Comparison of ENCODE assay signal across 18 cellular contexts in the genomic region with DNA sequence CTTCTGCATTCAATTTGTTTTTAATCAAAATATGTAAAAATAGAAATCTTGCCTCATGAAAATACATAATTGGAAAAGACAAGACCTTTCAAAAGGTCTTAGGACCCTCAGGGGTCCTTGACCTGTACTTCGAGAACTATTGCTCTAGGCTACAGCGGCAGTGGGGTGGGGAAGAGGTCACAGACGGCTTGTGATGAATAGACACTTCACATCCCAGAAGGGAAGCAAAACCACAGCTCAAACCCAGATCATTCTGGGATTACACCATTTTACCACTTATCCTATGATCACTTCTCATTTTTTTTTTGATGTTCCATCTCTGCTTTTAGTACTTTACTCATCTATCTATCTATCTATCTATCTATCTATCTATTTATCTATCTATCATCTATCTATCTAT. TPM values are rescaled to one million over a fixed set of nuclear protein-coding genes. Genes with fewer than 3 reads are reported as not detected.
A peak's percentile ranks its signal among the peaks of the same experiment; 100 is the strongest.
DNase-seq lines count a peak whose midpoint lies in the region; ATAC-seq and TF ChIP-seq lines count a peak whose summit lies in the region.
"Had no signal": no experiment of that assay in that cellular context is flagged by ENCODE, and none has a peak within 500 bp of the region (broad histone marks: within the 10 kb centered on the region; RNA-seq: fewer than 3 reads in every experiment).

No MANE protein-coding gene starts in this region.

- no peak for TF ChIP-seq CTCF in HL-60 (IDR thresholded peaks at IDR 0.05; ENCODE audit: insufficient read depth, low read length)
- no peak for TF ChIP-seq CTCF in BE2C (IDR thresholded peaks at IDR 0.05; ENCODE audit: low read depth, low read length)

- peaks cover 42 to 79% (median 69%) of the 10 kb centered on the region in 11 experiments for H3K36me3 ChIP-seq in BLaER1 treated with 17β-estradiol and CSF1 and Interleukin-3, amounts not matched to agents 10 nM and 100 nM
- H3K36me3 ChIP-seq in naive thymus-derived CD4-positive, alpha-beta T cell (ENCODE audit: control insufficient read depth in 2 of 3, insufficient read depth in 3 of 3, low read length in 3 of 3): peaks cover 4 to 71% (median 12%) of the 10 kb centered on the region in 3 experiments
- no peaks in the 10 kb centered on the region for H3K36me3 ChIP-seq in BE2C
- H3K36me3 ChIP-seq: cardiac muscle cell, neural progenitor cell had no signal

- POLR2A ChIA-PET in naive thymus-derived CD4-positive, alpha-beta T cell (lab: Charles Lee): interaction anchor here (0.7 kb wide), 1 partner anchor 65 kb away, joined by 5 read pairs; the partner anchor contains the start of gene LYVE1

- peaks cover 0 to 43% (median 0%) of the 10 kb centered on the region in 11 experiments; a peak in 5 of 22 replicates for H4K20me1 ChIP-seq in BLaER1 treated with 17β-estradiol and CSF1 and Interleukin-3, amounts not matched to agents 10 nM and 100 nM

- in situ Hi-C loops in SK-MEL-5 (cut with HindIII; ENCODE audit: low pct_unique_long_range_greater_than_20kb, low sequenced_read_pairs): no loop called here

- CTCF ChIA-PET in naive thymus-derived CD4-positive, alpha-beta T cell (lab: Charles Lee): interaction anchor here (0.6 kb wide), 1 partner anchor 84 kb away, joined by 3 read pairs; no protein-coding TSS in a partner anchor

- no peaks in the 10 kb centered on the region for H3K27me3 ChIP-seq in BLaER1 treated with 17β-estradiol and CSF1 and Interleukin-3, amounts not matched to agents 10 nM and 100 nM
- H3K27me3 ChIP-seq in HL-60 (ENCODE audit: insufficient read depth, poor library complexity, severe bottlenecking): no peaks in the 10 kb centered on the region
- H3K27me3 ChIP-seq in naive thymus-derived CD4-positive, alpha-beta T cell (ENCODE audit: control insufficient read depth in 2 of 2, insufficient read depth in 2 of 2, low read length in 2 of 2): no peaks in the 10 kb centered on the region
- H3K27me3 ChIP-seq in BE2C: no peaks in the 10 kb centered on the region
- H3K27me3 ChIP-seq: cardiac muscle cell, gastrocnemius medialis, neural progenitor cell, testis had no signal

- H3K27ac Mint-ChIP-seq in naive thymus-derived CD4-positive, alpha-beta T cell: peak overlapping the region in 3 of 9 donors; percentile 2 to 51 (median 15)
- H3K27ac Mint-ChIP-seq: H9, neural progenitor cell had no signal

- no peak overlapping the region for H3K4me3 Mint-ChIP-seq in naive thymus-derived CD4-positive, alpha-beta T cell
- H3K4me3 Mint-ChIP-seq: H9, neural progenitor cell had no signal

- peak in 1 of 2 experiments; percentile 63 for DNase-seq in HL-60 (ENCODE audit: low read depth in 1 of 2, low spot score in 1 of 2)
- peak; percentile 52 for DNase-seq in SK-MEL-5 (ENCODE audit: low read depth, low spot score)
- DNase-seq in naive thymus-derived CD4-positive, alpha-beta T cell: no peak
- no peak for DNase-seq in BE2C
- no peak for DNase-seq in stimulated activated CD4-positive, alpha-beta T cell treated with anti-CD3 and anti-CD28 coated beads, Interleukin-1b, Interleukin-23, amount 100 ng/mL, for 48 hours
- DNase-seq: activated CD4-positive, alpha-beta T cell treated with anti-CD3 and anti-CD28 coated beads, Interleukin-2, amount 50 U/mL, for 48 hours; activated gamma-delta T cell; erythroblast; gastrocnemius medialis; H9; NCI-H446; psoas muscle; testis had no signal

- no peaks in the 10 kb centered on the region for H3K9me3 Mint-ChIP-seq in naive thymus-derived CD4-positive, alpha-beta T cell
- H3K9me3 Mint-ChIP-seq: H9 had no signal

- intact Hi-C loops in naive thymus-derived CD4-positive, alpha-beta T cell (cut with micrococcal nuclease): no loop called here

- H3K4me1 ChIP-seq in BLaER1 treated with 17β-estradiol and CSF1 and Interleukin-3, amounts not matched to agents 10 nM and 100 nM: peaks cover 0 to 71% (median 31%) of the 10 kb centered on the region in 10 experiments; a peak in 15 of 20 replicates
- no peaks in the 10 kb centered on the region for H3K4me1 ChIP-seq in naive thymus-derived CD4-positive, alpha-beta T cell (ENCODE audit: control insufficient read depth in 2 of 2, insufficient read depth in 2 of 2, low read length in 2 of 2)
- H3K4me1 ChIP-seq in BE2C: no peaks in the 10 kb centered on the region
- H3K4me1 ChIP-seq: gastrocnemius medialis, psoas muscle, testis had no signal

- peak overlapping the region in 8 of 11 experiments; percentile 10 to 87 (median 74); a peak in 14 of 22 replicates for H3K4me2 ChIP-seq in BLaER1 treated with 17β-estradiol and CSF1 and Interleukin-3, amounts not matched to agents 10 nM and 100 nM
- H3K4me2 ChIP-seq: neural progenitor cell had no signal

- H3K4me1 Mint-ChIP-seq in naive thymus-derived CD4-positive, alpha-beta T cell: peaks cover 0 to 4% (median 0%) of the 10 kb centered on the region in 7 donors

- peak overlapping the region in 9 of 11 experiments; percentile 1 to 81 (median 62); a peak in 15 of 22 replicates for H3K27ac ChIP-seq in BLaER1 treated with 17β-estradiol and CSF1 and Interleukin-3, amounts not matched to agents 10 nM and 100 nM
- H3K27ac ChIP-seq in HL-60 (replicated peaks): peak overlapping the region; percentile 43
- no peak overlapping the region for H3K27ac ChIP-seq in naive thymus-derived CD4-positive, alpha-beta T cell (ENCODE audit: low read depth, low read length)
- H3K27ac ChIP-seq: cardiac muscle cell, gastrocnemius medialis, neural progenitor cell, psoas muscle, testis, VCaP had no signal

- H3K4me3 ChIP-seq in BLaER1 treated with 17β-estradiol and CSF1 and Interleukin-3, amounts not matched to agents 10 nM and 100 nM: peak overlapping the region in 1 of 10 experiments; percentile 28; a peak in 1 of 20 replicates
- H3K4me3 ChIP-seq in HL-60 (replicated peaks; ENCODE audit: insufficient read depth, low read length) (no peak overlapping the region), BE2C (ENCODE audit: low read depth, low read length) (no peak overlapping the region)
- H3K4me3 ChIP-seq in naive thymus-derived CD4-positive, alpha-beta T cell (ENCODE audit: low read length): no peak overlapping the region
- H3K4me3 ChIP-seq: cardiac muscle cell, gastrocnemius medialis, neural progenitor cell, psoas muscle, testis had no signal

- ATAC-seq in naive thymus-derived CD4-positive, alpha-beta T cell: peak; percentile 45
- ATAC-seq in HG03280 (IDR thresholded peaks at IDR 0.05; ENCODE audit: unreplicated experiment): no peak
- ATAC-seq: gastrocnemius medialis, psoas muscle had no signal

- H3K9me3 ChIP-seq in BLaER1 treated with 17β-estradiol and CSF1 and Interleukin-3, amounts not matched to agents 10 nM and 100 nM (replicated peaks in 1 of 11): no peaks in the 10 kb centered on the region
- no peaks in the 10 kb centered on the region for H3K9me3 ChIP-seq in naive thymus-derived CD4-positive, alpha-beta T cell (ENCODE audit: control insufficient read depth in 2 of 3, low read length in 3 of 3)
- H3K9me3 ChIP-seq in BE2C: no peaks in the 10 kb centered on the region
- H3K9me3 ChIP-seq: gastrocnemius medialis, psoas muscle, testis had no signal

- peaks cover 22 to 55% (median 27%) of the 10 kb centered on the region in 5 donors for H3K36me3 Mint-ChIP-seq in naive thymus-derived CD4-positive, alpha-beta T cell

- H3K9ac ChIP-seq in BLaER1 treated with 17β-estradiol and CSF1 and Interleukin-3, amounts not matched to agents 10 nM and 100 nM: peak overlapping the region in 3 of 11 experiments; percentile 26 to 42 (median 34); a peak in 4 of 22 replicates
- H3K9ac ChIP-seq: neural progenitor cell had no signal

- H3K27me3 Mint-ChIP-seq in naive thymus-derived CD4-positive, alpha-beta T cell: no peaks in the 10 kb centered on the region

RNA-seq across cellular contexts. Expression of gene RNF141, which starts 37.2 kb away (rescaled TPM):
- 28.7 and 31.7 TPM in 2 replicates for total RNA-seq in SK-MEL-5 (2014; rRNA removed; shearing (Covaris generic))
- polyA plus RNA-seq in SK-MEL-5 (2015; cell fraction: cytosol; rRNA removed): 20.6 and 30.2 TPM in 2 replicates
- 11.9 and 12.2 TPM in 2 replicates for polyA plus RNA-seq in SK-MEL-5 (2015; cell fraction: nucleus; rRNA removed)
- total RNA-seq in naive thymus-derived CD4-positive, alpha-beta T cell: 10 to 100 TPM; 11.9 to 22.7 (median 17.3) TPM
- polyA plus RNA-seq in naive thymus-derived CD4-positive, alpha-beta T cell: 10 to 100 TPM; 15.5 to 26.6 TPM
- 5.2 TPM for polyA plus RNA-seq in BE2C (2012; ENCODE audit: insufficient read depth, insufficient read length, low read depth)

RNA-seq across cellular contexts. Expression of gene AMPD3, which starts 48.7 kb away (rescaled TPM):
- total RNA-seq in SK-MEL-5 (2014; rRNA removed; shearing (Covaris generic)): 1.4 and 1.8 TPM in 2 replicates
- 0.15 and 2.3 TPM in 2 replicates for polyA plus RNA-seq in SK-MEL-5 (2015; cell fraction: cytosol; rRNA removed)
- 1.0 and 1.2 TPM in 2 replicates for polyA plus RNA-seq in SK-MEL-5 (2015; cell fraction: nucleus; rRNA removed)
- total RNA-seq in naive thymus-derived CD4-positive, alpha-beta T cell: 10 to 100 TPM; 23.9 to 35.1 (median 30.4) TPM
- 10 to 100 TPM; 12.9 to 17.8 TPM for polyA plus RNA-seq in naive thymus-derived CD4-positive, alpha-beta T cell
- 11.3 TPM for polyA plus RNA-seq in BE2C (2012; ENCODE audit: insufficient read depth, insufficient read length, low read depth)
